ENCODE assay signal across 8 cellular contexts in genomic region chr15:62847900-62848489, GRCh38.
DNase-seq lines count a peak whose midpoint lies in the region; ATAC-seq and TF ChIP-seq lines count a peak whose summit lies in the region.

No MANE protein-coding gene starts in this region.

- no peak overlapping the region for H3K4me3 Mint-ChIP-seq in CD8-positive, alpha-beta T cell

- intact Hi-C loops in CD8-positive, alpha-beta T cell (cut with DNase I, micrococcal nuclease) = loop anchor here in 1 of 2 experiments (2.0 kb wide), 1 partner anchor 245 kb away; no protein-coding TSS in a partner anchor
- intact Hi-C loops in left lung (cut with DNase I) = loop anchor here in 1 of 2 donors (5.0 kb wide), 1 partner anchor 244 kb away; no protein-coding TSS in a partner anchor

- H3K4me3 ChIP-seq in CD8-positive, alpha-beta T cell (ENCODE audit: low read depth, low read length) = no peak overlapping the region
- H3K4me3 ChIP-seq in left lung = no peak overlapping the region

- H3K4me1 Mint-ChIP-seq in CD8-positive, alpha-beta T cell (ENCODE audit: low read depth) = no peaks in the 10 kb centered on the region

- no peaks in the 10 kb centered on the region for H3K27me3 ChIP-seq in CD8-positive, alpha-beta T cell (ENCODE audit: insufficient read depth, low read length)
- H3K27me3 ChIP-seq in left lung = no peaks in the 10 kb centered on the region

- DNase-seq in CD8-positive, alpha-beta T cell = peak in 3 of 7 experiments; percentile 10 to 32 (median 20)
- DNase-seq in HT-29 (ENCODE audit: low spot score) (peak; percentile 53), T follicular helper cell (ENCODE audit: low read depth) (peak; percentile 9), cerebellum (ENCODE audit: low spot score) (peak; percentile 58), left lung (peak in 1 of 2 donors; percentile 45)
- DNase-seq in stimulated activated CD8-positive, alpha-beta memory T cell treated with anti-CD3 and anti-CD28 coated beads, Interleukin-4, amount 100 ng/mL, for 48 hours = peak; percentile 79

- no peak overlapping the region for H3K27ac ChIP-seq in CD8-positive, alpha-beta T cell (ENCODE audit: low read depth, low read length)
- H3K27ac ChIP-seq in left lung = no peak overlapping the region

- POLR2A ChIA-PET in CD8-positive, alpha-beta T cell (lab: Charles Lee) = no interaction called here

- peaks cover 9% of the 10 kb centered on the region for H3K27me3 Mint-ChIP-seq in CD8-positive, alpha-beta T cell (ENCODE audit: low read depth)

- ATAC-seq in CD8-positive, alpha-beta T cell = no peak
- ATAC-seq in left lung (peak; percentile 69), GM19455 (IDR thresholded peaks at IDR 0.05; ENCODE audit: unreplicated experiment) (no peak), GM21529 (IDR thresholded peaks at IDR 0.05; ENCODE audit: unreplicated experiment) (no peak)

- CTCF ChIA-PET in CD8-positive, alpha-beta T cell (lab: Charles Lee) = interaction anchor here (1.9 kb wide), 1 partner anchor 246 kb away, joined by 5 read pairs; no protein-coding TSS in a partner anchor

- no peaks in the 10 kb centered on the region for H3K9me3 Mint-ChIP-seq in CD8-positive, alpha-beta T cell

- H3K4me1 ChIP-seq in CD8-positive, alpha-beta T cell (ENCODE audit: insufficient read depth, low read length) = no peaks in the 10 kb centered on the region
- peaks cover 0 to 9% of the 10 kb centered on the region in 2 donors for H3K4me1 ChIP-seq in left lung

- no peak overlapping the region for H3K27ac Mint-ChIP-seq in CD8-positive, alpha-beta T cell

- H3K36me3 Mint-ChIP-seq in CD8-positive, alpha-beta T cell = no peaks in the 10 kb centered on the region

- no peaks in the 10 kb centered on the region for H3K9me3 ChIP-seq in CD8-positive, alpha-beta T cell (ENCODE audit: low read length)
- H3K9me3 ChIP-seq in left lung = no peaks in the 10 kb centered on the region

- H3K36me3 ChIP-seq in CD8-positive, alpha-beta T cell (ENCODE audit: insufficient read depth, low read length) = no peaks in the 10 kb centered on the region
- no peaks in the 10 kb centered on the region for H3K36me3 ChIP-seq in left lung

- peak; percentile 12 for TF ChIP-seq CTCF in CD8-positive, alpha-beta T cell (IDR thresholded peaks at IDR 0.05)
- peak; percentile 51 to 67 for TF ChIP-seq CTCF in left lung (IDR thresholded peaks at IDR 0.05)
